ENCODE assay signal across 9 cellular contexts in genomic region chr7:33212144-33212543, GRCh38.
"Had no signal": no experiment of that assay in that cellular context is flagged by ENCODE, and none has a peak within 500 bp of the region (broad histone marks: within the 10 kb centered on the region; RNA-seq: fewer than 3 reads in every experiment).

No MANE protein-coding gene starts in this region.

- H3K27ac Mint-ChIP-seq: HFFc6 had no signal

- H3K4me3 Mint-ChIP-seq: HFFc6 had no signal

- H3K27ac ChIP-seq: GM23248, HL-60 had no signal

- DNase-seq: GM23248, GOT3, H7, HFFc6, IMR-90, KBM-7 had no signal

- H2AFZ ChIP-seq: GM23248 had no signal

- H3K9ac ChIP-seq: GM23248 had no signal

- H3K4me3 ChIP-seq: GM23248, HAP-1 had no signal

- ATAC-seq: HCT116 had no signal

- H3K36me3 ChIP-seq: HAP-1 had no signal
